18 cellular contexts compared by ENCODE assay signal in genomic region chr12:73506611-73507010, GRCh38.
"Had no signal": no experiment of that assay in that cellular context is flagged by ENCODE, and none has a peak within 500 bp of the region (broad histone marks: within the 10 kb centered on the region; RNA-seq: fewer than 3 reads in every experiment).

No MANE protein-coding gene starts in this region.

- H3K4me3 Mint-ChIP-seq: naive thymus-derived CD4-positive, alpha-beta T cell had no signal

- H3K27ac Mint-ChIP-seq: naive thymus-derived CD4-positive, alpha-beta T cell had no signal

- H3K27me3 Mint-ChIP-seq: naive thymus-derived CD4-positive, alpha-beta T cell had no signal

- DNase-seq: dermis blood vessel endothelial cell; dorsolateral prefrontal cortex; effector CD4-positive, alpha-beta T cell; effector memory CD4-positive, alpha-beta T cell; foreskin keratinocyte; heart left ventricle; hypothalamus; left cardiac atrium; left lung; left ventricle myocardium superior; lower lobe of right lung; mesendoderm; midbrain; naive thymus-derived CD4-positive, alpha-beta T cell had no signal

- H3K9me3 ChIP-seq: esophagus muscularis mucosa, lower lobe of right lung had no signal

- H3K4me1 ChIP-seq: esophagus muscularis mucosa, foreskin keratinocyte, gastroesophageal sphincter, heart left ventricle, left lung, lower lobe of right lung had no signal

- H3K4me3 ChIP-seq: coronary artery, dorsolateral prefrontal cortex, esophagus muscularis mucosa, gastroesophageal sphincter, heart left ventricle, hepatocyte, left lung, lower lobe of right lung had no signal

- H3K36me3 ChIP-seq: esophagus muscularis mucosa, gastroesophageal sphincter, heart left ventricle, left lung, lower lobe of right lung had no signal

- H3K4me1 Mint-ChIP-seq: naive thymus-derived CD4-positive, alpha-beta T cell had no signal

- ATAC-seq: foreskin keratinocyte; gastroesophageal sphincter; heart left ventricle; left cardiac atrium; left lung; left ventricle myocardium superior; lower lobe of right lung; naive thymus-derived CD4-positive, alpha-beta T cell had no signal

- H3K27me3 ChIP-seq: dorsolateral prefrontal cortex, esophagus muscularis mucosa, foreskin keratinocyte, gastroesophageal sphincter, heart left ventricle, hepatocyte, left lung had no signal

- H3K36me3 Mint-ChIP-seq: naive thymus-derived CD4-positive, alpha-beta T cell had no signal

- H3K27ac ChIP-seq: coronary artery, dorsolateral prefrontal cortex, esophagus muscularis mucosa, foreskin keratinocyte, gastroesophageal sphincter, heart left ventricle, hepatocyte, left lung, lower lobe of right lung had no signal
